22 cellular contexts compared by ENCODE assay signal in genomic region chr7:75835688-75836285, GRCh38. TPM values are rescaled to one million over a fixed set of nuclear protein-coding genes. Genes with fewer than 3 reads are reported as not detected.
DNase-seq lines count a peak whose midpoint lies in the region; FAIRE-seq lines count a peak whose summit lies in the region.
"Had no signal": no experiment of that assay in that cellular context is flagged by ENCODE, and none has a peak within 500 bp of the region (broad histone marks: within the 10 kb centered on the region; RNA-seq: fewer than 3 reads in every experiment).

No MANE protein-coding gene starts in this region.

- no peak overlapping the region for H2BK5ac ChIP-seq in mesenchymal stem cell (ENCODE audit: low read depth, low read length, poor library complexity, severe bottlenecking)

- H2BK12ac ChIP-seq in mesenchymal stem cell (ENCODE audit: low read length in 2 of 2): peak overlapping the region in 1 of 2 experiments; percentile 87

- H2BK120ac ChIP-seq in mesenchymal stem cell (ENCODE audit: low read depth, low read length): no peak overlapping the region

- H3K4me2 ChIP-seq in mesenchymal stem cell (ENCODE audit: low read length, poor library complexity, severe bottlenecking): no peak overlapping the region

- H3K36me3 ChIP-seq in mesenchymal stem cell (ENCODE audit: control insufficient read depth in 1 of 2, insufficient read depth in 2 of 2, low read depth in 1 of 2, low read length in 2 of 2): no peaks in the 10 kb centered on the region
- H3K36me3 ChIP-seq: SJCRH30 had no signal

- no peak overlapping the region for H3K9ac ChIP-seq in mesenchymal stem cell (ENCODE audit: low read length)

- no peaks in the 10 kb centered on the region for H3K79me1 ChIP-seq in mesenchymal stem cell (replicated peaks; ENCODE audit: low read length, poor library complexity, severe bottlenecking)

- no peak overlapping the region for H3K14ac ChIP-seq in mesenchymal stem cell (ENCODE audit: low read length in 2 of 2)

- peaks cover 0 to 8% of the 10 kb centered on the region in 2 experiments for H3K27me3 ChIP-seq in mesenchymal stem cell (ENCODE audit: control insufficient read depth in 1 of 2, insufficient read depth in 1 of 2, low read length in 2 of 2)

- H3K27ac ChIP-seq in mesenchymal stem cell (ENCODE audit: low read length, poor library complexity, severe bottlenecking): no peak overlapping the region
- H3K27ac ChIP-seq: HL-60, SJCRH30 had no signal

- H2AFZ ChIP-seq in mesenchymal stem cell (ENCODE audit: low read depth, low read length): no peak overlapping the region

- H3K4ac ChIP-seq in mesenchymal stem cell (ENCODE audit: low read depth in 1 of 2, low read length in 2 of 2): no peak overlapping the region

- no peaks in the 10 kb centered on the region for H3K9me3 ChIP-seq in mesenchymal stem cell (ENCODE audit: control insufficient read depth, low read length)
- H3K9me3 ChIP-seq: SJCRH30 had no signal

- H3K23ac ChIP-seq in mesenchymal stem cell (ENCODE audit: low read length in 2 of 2): no peak overlapping the region

- peaks cover 2% of the 10 kb centered on the region for H3K4me1 ChIP-seq in mesenchymal stem cell (ENCODE audit: control insufficient read depth, insufficient read depth, low read depth, low read length)
- H3K4me1 ChIP-seq: SJCRH30 had no signal

- no peak overlapping the region for H2BK15ac ChIP-seq in mesenchymal stem cell (ENCODE audit: low read depth, poor library complexity, severe bottlenecking)

- no peak overlapping the region for H2AK5ac ChIP-seq in mesenchymal stem cell (ENCODE audit: low read length, severe bottlenecking)

- FAIRE-seq in urothelium cell line (lab: Jason Lieb, UNC): peak; percentile 46

- peak overlapping the region; percentile 1 for H4K8ac ChIP-seq in mesenchymal stem cell (ENCODE audit: low read length)

- H4K91ac ChIP-seq in mesenchymal stem cell (ENCODE audit: low read length): no peak overlapping the region

- DNase-seq in ELF-1 (ENCODE audit: low read depth, low spot score): peak; percentile 75
- DNase-seq in amniotic epithelial cell (ENCODE audit: low read depth): peak; percentile 7
- DNase-seq in mesenchymal stem cell: no peak
- DNase-seq in urothelium cell line (ENCODE audit: low spot score): no peak
- DNase-seq in NCI-H2081 (lab: John Stamatoyannopoulos, UW): no peak
- DNase-seq in activated CD4-positive, alpha-beta T cell treated with anti-CD3 and anti-CD28 coated beads, Interleukin-2, amount 50 U/mL, for 4 hours: no peak
- no peak for DNase-seq in NCI-H226
- DNase-seq: CD4-positive, CD25-positive, alpha-beta regulatory T cell; DMS153; DND-41; H7; Kasumi-1; NCI-H1092 treated with DMSO at 0.1 percent for 48 hours; NCI-H1436 treated with DMSO at 0.1 percent for 48 hours; NCI-H2029; NCI-H2227 treated with DMSO at 0.1 percent for 48 hours; NCI-H524; NCI-H748 treated with DMSO at 0.1 percent for 48 hours; NK-92 treated with Interleukin-12 subunit alpha and Interleukin-12 subunit beta, amount 100 ng/mL, for 24 hours; PC-3; SJCRH30 had no signal

- H3K4me3 ChIP-seq in mesenchymal stem cell (ENCODE audit: insufficient read depth in 1 of 2, low read depth in 1 of 2, low read length in 2 of 2): no peak overlapping the region
- H3K4me3 ChIP-seq: SJCRH30 had no signal

- no peak overlapping the region for H3K18ac ChIP-seq in mesenchymal stem cell (ENCODE audit: low read depth in 1 of 2, low read length in 2 of 2)

- 92% methylated on average over 28 of the region's 29 CpGs for WGBS in mesenchymal stem cell

RNA-seq across cellular contexts. Expression of gene CCL24, which starts 22.2 kb away (rescaled TPM):
- not detected for polyA plus RNA-seq in mesenchymal stem cell (2013, experiment 1 of 2)
- not detected for polyA plus RNA-seq in mesenchymal stem cell (2013, experiment 2 of 2)
- polyA plus RNA-seq: CD4-positive, CD25-positive, alpha-beta regulatory T cell had no signal

RNA-seq across cellular contexts. Expression of gene RHBDD2, which starts 43.0 kb away (rescaled TPM):
- polyA plus RNA-seq in mesenchymal stem cell (2013, experiment 1 of 2): 78.6 TPM
- polyA plus RNA-seq in mesenchymal stem cell (2013, experiment 2 of 2): 78.6 TPM

Comparison
In these comparisons a context has a peak if more than half of its experiments do, and no peak if none do; other contexts are left out.
1. DNase-seq: peak in ELF-1 (single experiment) and amniotic epithelial cell (single experiment); none in mesenchymal stem cell (single experiment), urothelium cell line (single experiment), NCI-H2081 (0 of 2), activated CD4-positive, alpha-beta T cell treated with anti-CD3 and anti-CD28 coated beads, Interleukin-2, amount 50 U/mL, for 4 hours (0 of 2) and NCI-H226 (single experiment).